Comparison of ENCODE assay signal across 8 cellular contexts in the genomic region with DNA sequence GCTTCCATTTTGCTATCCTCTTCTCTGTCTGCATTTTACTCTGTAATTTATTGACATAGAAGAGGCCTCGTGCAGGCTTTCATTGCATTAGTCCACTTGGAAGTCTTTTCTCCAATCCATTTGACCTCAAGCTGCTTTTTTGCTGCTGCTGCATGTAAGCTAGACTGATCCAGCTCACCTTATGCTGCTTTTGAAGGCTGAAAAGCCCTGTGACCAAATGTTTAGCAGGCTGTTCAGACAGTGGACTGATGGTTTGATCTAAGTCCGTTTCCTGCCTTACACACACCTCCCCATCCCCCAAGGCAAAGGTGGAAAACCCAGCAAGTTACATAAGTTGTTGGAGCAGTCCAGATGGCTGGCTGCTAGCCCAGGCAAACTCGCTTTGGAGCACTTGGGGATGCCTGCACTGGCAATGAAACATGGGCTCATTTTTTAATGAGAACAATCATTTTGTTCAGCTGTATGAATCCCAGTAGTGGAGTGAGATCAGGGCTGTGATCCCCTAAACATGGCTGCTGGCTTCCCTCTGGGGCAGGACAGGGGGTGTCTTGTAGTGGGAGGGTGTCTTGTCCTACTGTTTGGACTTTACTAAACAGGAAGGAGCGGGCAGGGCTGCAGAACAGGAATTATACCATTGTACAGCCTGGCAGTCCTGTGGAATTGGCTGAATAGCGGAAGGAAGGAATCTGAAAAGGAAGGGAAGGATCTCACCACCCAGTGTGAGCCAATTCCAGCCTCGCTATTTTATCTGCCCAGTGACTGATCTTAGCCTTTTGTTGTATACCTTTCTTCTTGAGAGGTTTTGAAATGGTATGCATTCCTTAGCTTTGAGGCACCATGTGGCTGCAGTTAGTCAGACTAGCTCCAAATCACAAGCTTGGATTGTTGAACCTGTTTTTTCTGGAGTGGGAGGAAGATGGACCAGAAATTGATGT.
DNase-seq lines count a peak whose midpoint lies in the region; ATAC-seq and TF ChIP-seq lines count a peak whose summit lies in the region.

No MANE protein-coding gene starts in this region.

- H3K4me1 Mint-ChIP-seq in stimulated activated naive CD8-positive, alpha-beta T cell treated with anti-CD3 and anti-CD28 coated beads, Interleukin-15, amount 100 ng/mL, for 72 hours: peaks cover 65% of the 10 kb centered on the region

- H3K27ac ChIP-seq in SJCRH30: no peak overlapping the region

- H3K4me3 ChIP-seq in cardiac fibroblast (replicated peaks in 1 of 2; ENCODE audit: low read depth in 2 of 2, low read length in 2 of 2) (peak overlapping the region in 1 of 2 donors; percentile 1), SJCRH30 (no peak overlapping the region)

- H3K27me3 Mint-ChIP-seq in stimulated activated naive CD8-positive, alpha-beta T cell treated with anti-CD3 and anti-CD28 coated beads, Interleukin-15, amount 100 ng/mL, for 72 hours: no peaks in the 10 kb centered on the region

- H3K9me3 Mint-ChIP-seq in stimulated activated naive CD8-positive, alpha-beta T cell treated with anti-CD3 and anti-CD28 coated beads, Interleukin-15, amount 100 ng/mL, for 72 hours: peaks cover 0 to 7% of the 10 kb centered on the region in 2 donors

- H3K36me3 ChIP-seq in SJCRH30: no peaks in the 10 kb centered on the region

- no peaks in the 10 kb centered on the region; the same call in 1 of the 2 replicates for H3K9me3 ChIP-seq in SJCRH30 (replicated peaks)

- TF ChIP-seq CTCF in cardiac fibroblast (IDR thresholded peaks at IDR 0.05; ENCODE audit: low read depth, low read length): no peak

- in situ Hi-C loops in Caki2 (cut with HindIII; ENCODE audit: low pct_unique_long_range_greater_than_20kb, low sequenced_read_pairs): no loop called here

- H3K27ac Mint-ChIP-seq in stimulated activated naive CD8-positive, alpha-beta T cell treated with anti-CD3 and anti-CD28 coated beads, Interleukin-15, amount 100 ng/mL, for 72 hours: peak overlapping the region; percentile 44 to 93

- peaks cover 23% of the 10 kb centered on the region for H3K4me1 ChIP-seq in SJCRH30

- no peak for ATAC-seq in stimulated activated naive CD8-positive, alpha-beta T cell treated with anti-CD3 and anti-CD28 coated beads, Interleukin-15, amount 100 ng/mL, for 72 hours
- ATAC-seq in GM19328 (IDR thresholded peaks at IDR 0.05; ENCODE audit: unreplicated experiment): no peak

- no peaks in the 10 kb centered on the region for H3K27me3 ChIP-seq in SJCRH30

- DNase-seq in Caki2 (ENCODE audit: low read depth): peak; percentile 41
- DNase-seq in NCI-H2196 (lab: John Stamatoyannopoulos, UW; ENCODE audit: unreplicated experiment): peak; percentile 71
- DNase-seq in cardiac fibroblast (ENCODE audit: low read depth in 2 of 2): peak; percentile 76 to 91
- peak; percentile 83 for DNase-seq in kidney glomerular epithelial cell (lab: John Stamatoyannopoulos, UW)
- DNase-seq in stimulated activated naive CD8-positive, alpha-beta T cell treated with anti-CD3 and anti-CD28 coated beads, Interleukin-15, amount 100 ng/mL, for 72 hours: no peak
- no peak for DNase-seq in stimulated activated CD8-positive, alpha-beta memory T cell treated with anti-CD3 and anti-CD28 coated beads, Interleukin-4, amount 100 ng/mL, for 48 hours
- DNase-seq in SJCRH30: no peak

- H3K4me3 Mint-ChIP-seq in stimulated activated naive CD8-positive, alpha-beta T cell treated with anti-CD3 and anti-CD28 coated beads, Interleukin-15, amount 100 ng/mL, for 72 hours: no peak overlapping the region

Comparison
In these comparisons a context has a peak if more than half of its experiments do, and no peak if none do; other contexts are left out.
1. DNase-seq: peak in Caki2 (single experiment), NCI-H2196 (single experiment), cardiac fibroblast (2 of 2) and kidney glomerular epithelial cell (single experiment); none in stimulated activated naive CD8-positive, alpha-beta T cell treated with anti-CD3 and anti-CD28 coated beads, Interleukin-15, amount 100 ng/mL, for 72 hours (0 of 2), stimulated activated CD8-positive, alpha-beta memory T cell treated with anti-CD3 and anti-CD28 coated beads, Interleukin-4, amount 100 ng/mL, for 48 hours (single experiment) and SJCRH30 (0 of 2).